9 cellular contexts compared by ENCODE assay signal in genomic region chr1:155064109-155064812, GRCh38. TPM values are rescaled to one million over a fixed set of nuclear protein-coding genes. Genes with fewer than 3 reads are reported as not detected.
DNase-seq lines count a peak whose midpoint lies in the region; ATAC-seq and TF ChIP-seq lines count a peak whose summit lies in the region.
"Had no signal": no experiment of that assay in that cellular context is flagged by ENCODE, and none has a peak within 500 bp of the region (broad histone marks: within the 10 kb centered on the region; RNA-seq: fewer than 3 reads in every experiment).

No MANE protein-coding gene starts in this region.

- H3K27me3 Mint-ChIP-seq in Caco-2 (ENCODE audit: insufficient read depth, unreplicated experiment): no peaks in the 10 kb centered on the region
- H3K27me3 Mint-ChIP-seq in natural killer cell (ENCODE audit: low read depth in 2 of 2): peaks cover 0 to 2% of the 10 kb centered on the region in 2 donors

- BruUV-seq in Caco-2 (replicated peaks; lab: Mats Ljungman, UMichigan): TSS peak; percentile 76

- H3K4me3 ChIP-seq in Caco-2 (ENCODE audit: low read depth, low read length): peak overlapping the region; percentile 64
- H3K4me3 ChIP-seq in RWPE2 (ENCODE audit: severe bottlenecking): peak overlapping the region; percentile 59
- H3K4me3 ChIP-seq in epithelial cell of esophagus (ENCODE audit: low read length): peak overlapping the region; percentile 80

- CTCF ChIA-PET in Caco-2 (lab: Charles Lee): interaction anchor here (0.6 to 3.7 kb wide), 4 partner anchors 13 to 47 kb away, joined by 3 to 39 read pairs (median 7); partner anchors contain the start of genes ADAM15 and EFNA3
- CTCF ChIA-PET in HEK293T (lab: Yijun Ruan, JAX): interaction anchor here (1.1 to 3.2 kb wide), 6 partner anchors 14 to 108 kb away, joined by 3 to 43 read pairs (median 4); partner anchors contain the start of gene KRTCAP2

- H3K4me3 Mint-ChIP-seq in Caco-2 (ENCODE audit: unreplicated experiment) (peak overlapping the region; percentile 86), natural killer cell (peak overlapping the region; percentile 89)

- peaks cover 22% of the 10 kb centered on the region for H3K4me1 Mint-ChIP-seq in Caco-2 (ENCODE audit: low read depth, unreplicated experiment)
- H3K4me1 Mint-ChIP-seq in natural killer cell: peaks cover 19 to 45% of the 10 kb centered on the region in 2 donors

- TF ChIP-seq CTCF in Caco-2 (IDR thresholded peaks at IDR 0.05; ENCODE audit: insufficient read depth in 1 of 2, low read depth in 1 of 2, low read length in 1 of 2, severe bottlenecking in 1 of 2, unreplicated experiment in 1 of 2) (no peak), RWPE2 (IDR thresholded peaks at IDR 0.05; ENCODE audit: poor library complexity, severe bottlenecking) (no peak), epithelial cell of esophagus (IDR thresholded peaks at IDR 0.05; ENCODE audit: insufficient read depth, low read depth, low read length, missing control alignments) (no peak), natural killer cell (IDR thresholded peaks at IDR 0.05) (no peak)

- POLR2A ChIA-PET in Caco-2 (lab: Charles Lee) (interaction anchor here (0.5 to 1.6 kb wide), 2 partner anchors 14 to 65 kb away, joined by 3 to 6 read pairs; partner anchors contain the start of gene EFNA3), HEK293T (lab: Yijun Ruan, JAX) (interaction anchor here (0.6 to 3.7 kb wide), 5 partner anchors 11 to 103 kb away, joined by 3 to 20 read pairs (median 11); partner anchors contain the start of genes ADAM15 and PYGO2)

- H3K36me3 ChIP-seq in Caco-2 (ENCODE audit: control insufficient read depth, insufficient read depth, low read length) (peaks cover 2% of the 10 kb centered on the region; the same call in 1 of the 2 replicates), RWPE2 (ENCODE audit: low read depth) (peaks cover 19% of the 10 kb centered on the region)

- H3K4me1 ChIP-seq in Caco-2: peaks cover 22% of the 10 kb centered on the region
- no peaks in the 10 kb centered on the region for H3K4me1 ChIP-seq in RWPE2 (ENCODE audit: insufficient read depth, poor library complexity, severe bottlenecking)

- peaks cover 26% of the 10 kb centered on the region for H3K36me3 Mint-ChIP-seq in Caco-2 (ENCODE audit: insufficient read depth, unreplicated experiment)
- H3K36me3 Mint-ChIP-seq in natural killer cell: no peaks in the 10 kb centered on the region

- DNase-seq in Caco-2: peak in 1 of 2 experiments; percentile 66
- DNase-seq in HEK293T (ENCODE audit: extremely low spot score): peak; percentile 71
- no peak for DNase-seq in RWPE2 (ENCODE audit: low spot score)
- peak; percentile 36 for DNase-seq in epithelial cell of esophagus (ENCODE audit: low read depth)
- DNase-seq in natural killer cell: no peak
- DNase-seq in C1 segment of cervical spinal cord (lab: John Stamatoyannopoulos, UW): no peak

- H3K27ac ChIP-seq in RWPE2 (ENCODE audit: poor library complexity, severe bottlenecking): peak overlapping the region; percentile 57

- intact Hi-C loops in Caco-2 (cut with micrococcal nuclease; ENCODE audit: unreplicated experiment) (loop anchor here (5.0 kb wide), 2 partner anchors 92 to 107 kb away; partner anchors contain the start of genes CKS1B, PBXIP1 and SHC1), natural killer cell (cut with micrococcal nuclease) (loop anchor here (1.0 to 5.0 kb wide), 4 partner anchors 14 to 127 kb away; partner anchors contain the start of genes CKS1B, PMVK, SHC1 and ZBTB7B)

- peak; percentile 12 for ATAC-seq in RWPE2 (ENCODE audit: low read depth)
- ATAC-seq in natural killer cell: peak; percentile 46 to 59 (median 47)
- no peak for ATAC-seq in GM18870 (IDR thresholded peaks at IDR 0.05; ENCODE audit: unreplicated experiment)
- no peak for ATAC-seq in GM19324 (IDR thresholded peaks at IDR 0.05; ENCODE audit: low FRiP score, unreplicated experiment)

- H3K27me3 ChIP-seq in Caco-2 (replicated peaks; ENCODE audit: control insufficient read depth, insufficient read depth, low read length) (no peaks in the 10 kb centered on the region), RWPE2 (ENCODE audit: insufficient read depth, poor library complexity, severe bottlenecking) (no peaks in the 10 kb centered on the region)

- H3K27ac Mint-ChIP-seq in Caco-2 (ENCODE audit: unreplicated experiment) (peak overlapping the region; percentile 22), natural killer cell (peak overlapping the region; percentile 27 to 80)

- H3K9me3 ChIP-seq in Caco-2 (no peaks in the 10 kb centered on the region), RWPE2 (ENCODE audit: severe bottlenecking) (no peaks in the 10 kb centered on the region)

- H3K9me3 Mint-ChIP-seq in Caco-2 (ENCODE audit: unreplicated experiment): no peaks in the 10 kb centered on the region
- H3K9me3 Mint-ChIP-seq in natural killer cell: no peaks in the 10 kb centered on the region

TF ChIP-seq in HEK293T, 16 proteins besides CTCF, POLR2A, EP300 and RAD21:
- TF ChIP-seq TARDBP (IDR thresholded peaks at IDR 0.05) (no peak), CTBP1 (IDR thresholded peaks at IDR 0.05; ENCODE audit: borderline replicate concordance) (no peak), SP1 (IDR thresholded peaks at IDR 0.05) (no peak), PKNOX1 (IDR thresholded peaks at IDR 0.05) (no peak), ARNT (IDR thresholded peaks at IDR 0.05) (no peak), BHLHE40 (IDR thresholded peaks at IDR 0.05; ENCODE audit: borderline replicate concordance) (no peak), FOXK2 (IDR thresholded peaks at IDR 0.05) (no peak)

RNA-seq across cellular contexts. Expression of gene EFNA4, which starts 0.7 kb away (rescaled TPM):
- 13.8 and 16.0 TPM in 2 replicates for total RNA-seq in Caco-2 (2022)
- total RNA-seq in natural killer cell: 1 to 10 TPM; 4.6 to 6.8 (median 5.5) TPM

RNA-seq across cellular contexts. Expression of gene ADAM15, which starts 13.1 kb away (rescaled TPM):
- total RNA-seq in Caco-2 (2022): 44.0 and 48.2 TPM in 2 replicates
- 10 to 100 TPM; 54.6 to 83.2 (median 64.7) TPM for total RNA-seq in natural killer cell

RNA-seq across cellular contexts. Expression of gene EFNA3, which starts 14.4 kb away (rescaled TPM):
- 3.4 and 3.5 TPM in 2 replicates for total RNA-seq in Caco-2 (2022)
- total RNA-seq in natural killer cell: 1 to 10 TPM in 1 of 3 donors, under 1 TPM in 2; 0.52 to 1.1 (median 0.68) TPM

RNA-seq across cellular contexts. Expression of gene DCST1, which starts 30.6 kb away (rescaled TPM):
- total RNA-seq in Caco-2 (2022): 0.32 TPM in 1 of 2 replicates, not detected in the other
- total RNA-seq in natural killer cell: under 1 TPM in 2 of 3 donors, not detected in 1; 0.35 to 0.60 TPM
- total RNA-seq: T-helper 2 cell treated with Interferon-gamma antibody and Interleukin-4, amounts not matched to agents 100 ng/mL and 5 ng/mL, for 36 hours had no signal

RNA-seq across cellular contexts. Expression of gene DCST2, which starts 30.7 kb away (rescaled TPM):
- total RNA-seq in Caco-2 (2022) (0.26 and 0.61 TPM in 2 replicates), natural killer cell (under 1 TPM; 0.30 to 0.92 (median 0.32) TPM)

Comparison
In these comparisons a context has a peak if more than half of its experiments do, and no peak if none do; other contexts are left out.
1. DNase-seq: peak in HEK293T (single experiment) and epithelial cell of esophagus (single experiment); none in RWPE2 (single experiment), natural killer cell (single experiment) and C1 segment of cervical spinal cord (0 of 14).
2. ATAC-seq: peak in RWPE2 (single experiment) and natural killer cell (3 of 3); none in GM18870 (single experiment) and GM19324 (single experiment).
3. Peak in every context shown above with its lines, with median percentiles within 50 percentile points of each other: H3K4me3 ChIP-seq.